ENCODE assay signal across 2 cellular contexts in the genomic region with DNA sequence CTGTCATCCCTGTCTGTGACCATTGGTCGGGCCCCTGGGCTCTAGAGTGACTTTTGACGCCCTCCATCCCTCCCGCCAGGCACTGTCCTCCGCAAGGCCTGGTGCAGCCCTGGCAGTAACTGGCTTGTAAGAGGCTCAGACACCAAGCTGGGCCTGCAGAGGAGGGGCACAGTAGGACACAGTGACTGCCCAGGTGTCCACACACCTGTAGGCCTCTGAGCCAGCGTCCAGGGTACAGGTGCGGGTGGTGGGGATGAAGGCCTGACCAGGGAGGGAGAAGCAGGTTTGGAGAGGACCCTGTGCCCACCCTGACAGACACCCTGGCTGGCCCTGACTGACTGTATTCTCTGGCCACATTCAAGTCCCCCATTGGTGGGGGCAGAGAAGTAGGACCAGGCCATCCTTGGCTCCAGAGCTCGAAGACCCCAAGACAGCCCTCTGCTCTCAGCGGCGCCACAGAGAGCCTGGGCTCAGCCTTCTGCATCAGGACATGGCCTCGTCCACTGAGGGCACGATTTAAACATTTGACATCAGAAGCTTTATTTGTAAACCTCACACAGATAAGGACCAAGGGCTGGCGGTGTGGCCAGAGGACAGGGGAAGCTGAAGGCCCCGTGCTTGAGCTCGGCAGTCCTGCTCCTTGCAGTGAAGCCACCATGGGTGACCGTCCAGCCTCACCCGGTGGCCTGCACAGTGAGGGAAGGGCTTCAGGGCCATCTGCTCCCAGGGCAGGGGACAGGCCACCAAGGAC.
TF ChIP-seq lines count a peak whose summit lies in the region.

No MANE protein-coding gene starts in this region.

TF ChIP-seq in IMR-90, 13 proteins besides CTCF, POLR2A, EP300 and RAD21:
- TF ChIP-seq NFE2L2 (IDR thresholded peaks at IDR 0.05; ENCODE audit: low read depth, low read length) (no peak), RFX5 (IDR thresholded peaks at IDR 0.05; ENCODE audit: low read depth, low read length) (no peak), FOS (IDR thresholded peaks at IDR 0.05; ENCODE audit: low read depth, low read length) (no peak), MAZ (IDR thresholded peaks at IDR 0.05; ENCODE audit: borderline replicate concordance, low read depth, low read length) (no peak), MXI1 (IDR thresholded peaks at IDR 0.05; ENCODE audit: borderline replicate concordance, low read depth, low read length) (no peak), SMC3 (IDR thresholded peaks at IDR 0.05; ENCODE audit: low read depth, low read length) (no peak), MAFK (IDR thresholded peaks at IDR 0.05; ENCODE audit: low read depth, low read length) (no peak), CHD1 (IDR thresholded peaks at IDR 0.05; ENCODE audit: low read depth, low read length) (no peak), BHLHE40 (IDR thresholded peaks at IDR 0.05; ENCODE audit: low read depth, low read length) (no peak), RCOR1 (IDR thresholded peaks at IDR 0.05; ENCODE audit: insufficient replicate concordance, low read length) (no peak), CEBPB (IDR thresholded peaks at IDR 0.05; ENCODE audit: low read depth, low read length) (no peak)
- TF ChIP-seq, protein P1, sequence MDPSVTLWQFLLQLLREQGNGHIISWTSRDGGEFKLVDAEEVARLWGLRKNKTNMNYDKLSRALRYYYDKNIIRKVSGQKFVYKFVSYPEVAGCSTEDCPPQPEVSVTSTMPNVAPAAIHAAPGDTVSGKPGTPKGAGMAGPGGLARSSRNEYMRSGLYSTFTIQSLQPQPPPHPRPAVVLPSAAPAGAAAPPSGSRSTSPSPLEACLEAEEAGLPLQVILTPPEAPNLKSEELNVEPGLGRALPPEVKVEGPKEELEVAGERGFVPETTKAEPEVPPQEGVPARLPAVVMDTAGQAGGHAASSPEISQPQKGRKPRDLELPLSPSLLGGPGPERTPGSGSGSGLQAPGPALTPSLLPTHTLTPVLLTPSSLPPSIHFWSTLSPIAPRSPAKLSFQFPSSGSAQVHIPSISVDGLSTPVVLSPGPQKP (IDR thresholded peaks at IDR 0.05; ENCODE audit: borderline replicate concordance, low read depth, low read length): no peak
- TF ChIP-seq, protein P2, sequence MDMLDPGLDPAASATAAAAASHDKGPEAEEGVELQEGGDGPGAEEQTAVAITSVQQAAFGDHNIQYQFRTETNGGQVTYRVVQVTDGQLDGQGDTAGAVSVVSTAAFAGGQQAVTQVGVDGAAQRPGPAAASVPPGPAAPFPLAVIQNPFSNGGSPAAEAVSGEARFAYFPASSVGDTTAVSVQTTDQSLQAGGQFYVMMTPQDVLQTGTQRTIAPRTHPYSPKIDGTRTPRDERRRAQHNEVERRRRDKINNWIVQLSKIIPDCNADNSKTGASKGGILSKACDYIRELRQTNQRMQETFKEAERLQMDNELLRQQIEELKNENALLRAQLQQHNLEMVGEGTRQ (IDR thresholded peaks at IDR 0.05; ENCODE audit: low read depth, low read length): no peak

TF ChIP-seq in K562, 482 proteins besides CTCF, POLR2A, EP300 and RAD21 (continues in another document):
- TF ChIP-seq ZNF79 (CRISPR knock-in tag; IDR thresholded peaks at IDR 0.05; ENCODE audit: low read depth) (no peak), BRCA1 (IDR thresholded peaks at IDR 0.05) (no peak), BRCA1 (CRISPR knock-in tag; IDR thresholded peaks at IDR 0.05) (no peak), HDGF (IDR thresholded peaks at IDR 0.05) (no peak), STAT5A (IDR thresholded peaks at IDR 0.05; ENCODE audit: borderline replicate concordance, low read length) (no peak), NCOA4 (IDR thresholded peaks at IDR 0.05; ENCODE audit: partially characterized antibody) (no peak), HDAC8 (tag; IDR thresholded peaks at IDR 0.05) (peak; percentile 14; the same call in 1 of the 2 replicates), ZNF583 (CRISPR knock-in tag; IDR thresholded peaks at IDR 0.05) (peak; percentile 76; the same call in 1 of the 2 replicates), SAP30 (IDR thresholded peaks at IDR 0.05; ENCODE audit: borderline replicate concordance, insufficient read depth, low read depth, low read length, poor library complexity, severe bottlenecking) (no peak), POLR2AphosphoS2 (IDR thresholded peaks at IDR 0.05; ENCODE audit: low read length) (peak; percentile 31; the same call in 1 of the 2 replicates), TAF15 (IDR thresholded peaks at IDR 0.05; ENCODE audit: low read depth, low read length) (peak; percentile 76; the same call in 1 of the 2 replicates), ZNF785 (CRISPR knock-in tag; IDR thresholded peaks at IDR 0.05) (0 out of 2 replicates have a peak, but pooled peaks have one; percentile 56), ZNF347 (CRISPR knock-in tag; IDR thresholded peaks at IDR 0.05; ENCODE audit: low read depth) (peak; percentile 52; the same call in 1 of the 2 replicates), NFATC3 (IDR thresholded peaks at IDR 0.05) (no peak), HDAC6 (IDR thresholded peaks at IDR 0.05; ENCODE audit: low read depth, low read length) (0 out of 2 replicates have a peak, but pooled peaks have one; percentile 75), CAMTA2 (CRISPR knock-in tag; conservative IDR thresholded peaks at IDR 0.05) (0 out of 2 replicates have a peak, but pooled peaks have one; percentile 42), ZNF589 (CRISPR knock-in tag; IDR thresholded peaks at IDR 0.05; ENCODE audit: low read depth) (no peak), ZNF408 (CRISPR knock-in tag; IDR thresholded peaks at IDR 0.05; ENCODE audit: low read depth) (peak; percentile 70; the same call in 1 of the 2 replicates)
- TF ChIP-seq, protein P3, sequence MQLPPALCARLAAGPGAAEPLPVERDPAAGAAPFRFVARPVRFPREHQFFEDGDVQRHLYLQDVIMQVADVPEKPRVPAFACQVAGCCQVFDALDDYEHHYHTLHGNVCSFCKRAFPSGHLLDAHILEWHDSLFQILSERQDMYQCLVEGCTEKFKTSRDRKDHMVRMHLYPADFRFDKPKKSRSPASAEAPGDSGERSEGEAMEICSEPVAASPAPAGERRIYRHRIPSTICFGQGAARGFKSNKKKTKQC (CRISPR knock-in tag; IDR thresholded peaks at IDR 0.05): no peak
- TF ChIP-seq, protein P4, sequence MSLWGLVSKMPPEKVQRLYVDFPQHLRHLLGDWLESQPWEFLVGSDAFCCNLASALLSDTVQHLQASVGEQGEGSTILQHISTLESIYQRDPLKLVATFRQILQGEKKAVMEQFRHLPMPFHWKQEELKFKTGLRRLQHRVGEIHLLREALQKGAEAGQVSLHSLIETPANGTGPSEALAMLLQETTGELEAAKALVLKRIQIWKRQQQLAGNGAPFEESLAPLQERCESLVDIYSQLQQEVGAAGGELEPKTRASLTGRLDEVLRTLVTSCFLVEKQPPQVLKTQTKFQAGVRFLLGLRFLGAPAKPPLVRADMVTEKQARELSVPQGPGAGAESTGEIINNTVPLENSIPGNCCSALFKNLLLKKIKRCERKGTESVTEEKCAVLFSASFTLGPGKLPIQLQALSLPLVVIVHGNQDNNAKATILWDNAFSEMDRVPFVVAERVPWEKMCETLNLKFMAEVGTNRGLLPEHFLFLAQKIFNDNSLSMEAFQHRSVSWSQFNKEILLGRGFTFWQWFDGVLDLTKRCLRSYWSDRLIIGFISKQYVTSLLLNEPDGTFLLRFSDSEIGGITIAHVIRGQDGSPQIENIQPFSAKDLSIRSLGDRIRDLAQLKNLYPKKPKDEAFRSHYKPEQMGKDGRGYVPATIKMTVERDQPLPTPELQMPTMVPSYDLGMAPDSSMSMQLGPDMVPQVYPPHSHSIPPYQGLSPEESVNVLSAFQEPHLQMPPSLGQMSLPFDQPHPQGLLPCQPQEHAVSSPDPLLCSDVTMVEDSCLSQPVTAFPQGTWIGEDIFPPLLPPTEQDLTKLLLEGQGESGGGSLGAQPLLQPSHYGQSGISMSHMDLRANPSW (CRISPR knock-in tag; IDR thresholded peaks at IDR 0.05): no peak
- TF ChIP-seq, protein P5, sequence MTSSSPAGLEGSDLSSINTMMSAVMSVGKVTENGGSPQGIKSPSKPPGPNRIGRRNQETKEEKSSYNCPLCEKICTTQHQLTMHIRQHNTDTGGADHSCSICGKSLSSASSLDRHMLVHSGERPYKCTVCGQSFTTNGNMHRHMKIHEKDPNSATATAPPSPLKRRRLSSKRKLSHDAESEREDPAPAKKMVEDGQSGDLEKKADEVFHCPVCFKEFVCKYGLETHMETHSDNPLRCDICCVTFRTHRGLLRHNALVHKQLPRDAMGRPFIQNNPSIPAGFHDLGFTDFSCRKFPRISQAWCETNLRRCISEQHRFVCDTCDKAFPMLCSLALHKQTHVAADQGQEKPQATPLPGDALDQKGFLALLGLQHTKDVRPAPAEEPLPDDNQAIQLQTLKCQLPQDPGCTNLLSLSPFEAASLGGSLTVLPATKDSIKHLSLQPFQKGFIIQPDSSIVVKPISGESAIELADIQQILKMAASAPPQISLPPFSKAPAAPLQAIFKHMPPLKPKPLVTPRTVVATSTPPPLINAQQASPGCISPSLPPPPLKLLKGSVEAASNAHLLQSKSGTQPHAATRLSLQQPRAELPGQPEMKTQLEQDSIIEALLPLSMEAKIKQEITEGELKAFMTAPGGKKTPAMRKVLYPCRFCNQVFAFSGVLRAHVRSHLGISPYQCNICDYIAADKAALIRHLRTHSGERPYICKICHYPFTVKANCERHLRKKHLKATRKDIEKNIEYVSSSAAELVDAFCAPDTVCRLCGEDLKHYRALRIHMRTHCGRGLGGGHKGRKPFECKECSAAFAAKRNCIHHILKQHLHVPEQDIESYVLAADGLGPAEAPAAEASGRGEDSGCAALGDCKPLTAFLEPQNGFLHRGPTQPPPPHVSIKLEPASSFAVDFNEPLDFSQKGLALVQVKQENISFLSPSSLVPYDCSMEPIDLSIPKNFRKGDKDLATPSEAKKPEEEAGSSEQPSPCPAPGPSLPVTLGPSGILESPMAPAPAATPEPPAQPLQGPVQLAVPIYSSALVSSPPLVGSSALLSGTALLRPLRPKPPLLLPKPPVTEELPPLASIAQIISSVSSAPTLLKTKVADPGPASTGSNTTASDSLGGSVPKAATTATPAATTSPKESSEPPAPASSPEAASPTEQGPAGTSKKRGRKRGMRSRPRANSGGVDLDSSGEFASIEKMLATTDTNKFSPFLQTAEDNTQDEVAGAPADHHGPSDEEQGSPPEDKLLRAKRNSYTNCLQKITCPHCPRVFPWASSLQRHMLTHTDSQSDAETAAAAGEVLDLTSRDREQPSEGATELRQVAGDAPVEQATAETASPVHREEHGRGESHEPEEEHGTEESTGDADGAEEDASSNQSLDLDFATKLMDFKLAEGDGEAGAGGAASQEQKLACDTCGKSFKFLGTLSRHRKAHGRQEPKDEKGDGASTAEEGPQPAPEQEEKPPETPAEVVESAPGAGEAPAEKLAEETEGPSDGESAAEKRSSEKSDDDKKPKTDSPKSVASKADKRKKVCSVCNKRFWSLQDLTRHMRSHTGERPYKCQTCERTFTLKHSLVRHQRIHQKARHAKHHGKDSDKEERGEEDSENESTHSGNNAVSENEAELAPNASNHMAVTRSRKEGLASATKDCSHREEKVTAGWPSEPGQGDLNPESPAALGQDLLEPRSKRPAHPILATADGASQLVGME (CRISPR knock-in tag; IDR thresholded peaks at IDR 0.05): 0 out of 2 replicates have a peak, but pooled peaks have one; percentile 84
- TF ChIP-seq, protein P6, sequence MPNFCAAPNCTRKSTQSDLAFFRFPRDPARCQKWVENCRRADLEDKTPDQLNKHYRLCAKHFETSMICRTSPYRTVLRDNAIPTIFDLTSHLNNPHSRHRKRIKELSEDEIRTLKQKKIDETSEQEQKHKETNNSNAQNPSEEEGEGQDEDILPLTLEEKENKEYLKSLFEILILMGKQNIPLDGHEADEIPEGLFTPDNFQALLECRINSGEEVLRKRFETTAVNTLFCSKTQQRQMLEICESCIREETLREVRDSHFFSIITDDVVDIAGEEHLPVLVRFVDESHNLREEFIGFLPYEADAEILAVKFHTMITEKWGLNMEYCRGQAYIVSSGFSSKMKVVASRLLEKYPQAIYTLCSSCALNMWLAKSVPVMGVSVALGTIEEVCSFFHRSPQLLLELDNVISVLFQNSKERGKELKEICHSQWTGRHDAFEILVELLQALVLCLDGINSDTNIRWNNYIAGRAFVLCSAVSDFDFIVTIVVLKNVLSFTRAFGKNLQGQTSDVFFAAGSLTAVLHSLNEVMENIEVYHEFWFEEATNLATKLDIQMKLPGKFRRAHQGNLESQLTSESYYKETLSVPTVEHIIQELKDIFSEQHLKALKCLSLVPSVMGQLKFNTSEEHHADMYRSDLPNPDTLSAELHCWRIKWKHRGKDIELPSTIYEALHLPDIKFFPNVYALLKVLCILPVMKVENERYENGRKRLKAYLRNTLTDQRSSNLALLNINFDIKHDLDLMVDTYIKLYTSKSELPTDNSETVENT (CRISPR knock-in tag; IDR thresholded peaks at IDR 0.05): peak; percentile 65; the same call in 1 of the 2 replicates
- TF ChIP-seq, protein P7, sequence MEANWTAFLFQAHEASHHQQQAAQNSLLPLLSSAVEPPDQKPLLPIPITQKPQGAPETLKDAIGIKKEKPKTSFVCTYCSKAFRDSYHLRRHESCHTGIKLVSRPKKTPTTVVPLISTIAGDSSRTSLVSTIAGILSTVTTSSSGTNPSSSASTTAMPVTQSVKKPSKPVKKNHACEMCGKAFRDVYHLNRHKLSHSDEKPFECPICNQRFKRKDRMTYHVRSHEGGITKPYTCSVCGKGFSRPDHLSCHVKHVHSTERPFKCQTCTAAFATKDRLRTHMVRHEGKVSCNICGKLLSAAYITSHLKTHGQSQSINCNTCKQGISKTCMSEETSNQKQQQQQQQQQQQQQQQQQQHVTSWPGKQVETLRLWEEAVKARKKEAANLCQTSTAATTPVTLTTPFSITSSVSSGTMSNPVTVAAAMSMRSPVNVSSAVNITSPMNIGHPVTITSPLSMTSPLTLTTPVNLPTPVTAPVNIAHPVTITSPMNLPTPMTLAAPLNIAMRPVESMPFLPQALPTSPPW (CRISPR knock-in tag; IDR thresholded peaks at IDR 0.05): no peak
- TF ChIP-seq, protein P8, sequence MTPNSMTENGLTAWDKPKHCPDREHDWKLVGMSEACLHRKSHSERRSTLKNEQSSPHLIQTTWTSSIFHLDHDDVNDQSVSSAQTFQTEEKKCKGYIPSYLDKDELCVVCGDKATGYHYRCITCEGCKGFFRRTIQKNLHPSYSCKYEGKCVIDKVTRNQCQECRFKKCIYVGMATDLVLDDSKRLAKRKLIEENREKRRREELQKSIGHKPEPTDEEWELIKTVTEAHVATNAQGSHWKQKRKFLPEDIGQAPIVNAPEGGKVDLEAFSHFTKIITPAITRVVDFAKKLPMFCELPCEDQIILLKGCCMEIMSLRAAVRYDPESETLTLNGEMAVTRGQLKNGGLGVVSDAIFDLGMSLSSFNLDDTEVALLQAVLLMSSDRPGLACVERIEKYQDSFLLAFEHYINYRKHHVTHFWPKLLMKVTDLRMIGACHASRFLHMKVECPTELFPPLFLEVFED (CRISPR knock-in tag; conservative IDR thresholded peaks at IDR 0.05): no peak
- TF ChIP-seq, protein P9, sequence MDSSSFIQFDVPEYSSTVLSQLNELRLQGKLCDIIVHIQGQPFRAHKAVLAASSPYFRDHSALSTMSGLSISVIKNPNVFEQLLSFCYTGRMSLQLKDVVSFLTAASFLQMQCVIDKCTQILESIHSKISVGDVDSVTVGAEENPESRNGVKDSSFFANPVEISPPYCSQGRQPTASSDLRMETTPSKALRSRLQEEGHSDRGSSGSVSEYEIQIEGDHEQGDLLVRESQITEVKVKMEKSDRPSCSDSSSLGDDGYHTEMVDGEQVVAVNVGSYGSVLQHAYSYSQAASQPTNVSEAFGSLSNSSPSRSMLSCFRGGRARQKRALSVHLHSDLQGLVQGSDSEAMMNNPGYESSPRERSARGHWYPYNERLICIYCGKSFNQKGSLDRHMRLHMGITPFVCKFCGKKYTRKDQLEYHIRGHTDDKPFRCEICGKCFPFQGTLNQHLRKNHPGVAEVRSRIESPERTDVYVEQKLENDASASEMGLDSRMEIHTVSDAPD (CRISPR knock-in tag; IDR thresholded peaks at IDR 0.05): no peak
- TF ChIP-seq, protein P10, sequence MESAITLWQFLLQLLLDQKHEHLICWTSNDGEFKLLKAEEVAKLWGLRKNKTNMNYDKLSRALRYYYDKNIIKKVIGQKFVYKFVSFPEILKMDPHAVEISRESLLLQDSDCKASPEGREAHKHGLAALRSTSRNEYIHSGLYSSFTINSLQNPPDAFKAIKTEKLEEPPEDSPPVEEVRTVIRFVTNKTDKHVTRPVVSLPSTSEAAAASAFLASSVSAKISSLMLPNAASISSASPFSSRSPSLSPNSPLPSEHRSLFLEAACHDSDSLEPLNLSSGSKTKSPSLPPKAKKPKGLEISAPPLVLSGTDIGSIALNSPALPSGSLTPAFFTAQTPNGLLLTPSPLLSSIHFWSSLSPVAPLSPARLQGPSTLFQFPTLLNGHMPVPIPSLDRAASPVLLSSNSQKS (CRISPR knock-in tag; IDR thresholded peaks at IDR 0.05): no peak
